Comparison of ENCODE assay signal across 9 cellular contexts in the genomic region with DNA sequence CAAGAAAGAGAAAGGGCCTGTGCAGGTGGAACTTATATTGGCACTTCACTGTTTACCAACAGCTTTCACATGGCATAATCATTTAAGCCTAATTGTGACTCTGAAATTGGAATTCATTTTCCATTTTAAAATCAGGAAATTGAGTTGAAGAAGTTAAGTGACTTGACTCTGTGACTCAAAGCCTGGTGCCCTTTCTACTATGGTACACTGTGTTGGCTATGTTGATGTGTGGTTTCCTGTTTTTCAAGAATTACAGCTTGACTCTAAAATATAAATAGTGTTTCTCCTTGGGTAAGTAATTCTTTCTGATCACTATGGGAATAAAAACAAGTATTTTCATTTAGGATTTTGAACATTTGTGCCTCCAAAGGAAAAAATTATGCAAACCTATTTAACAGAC.
A peak's percentile ranks its signal among the peaks of the same experiment; 100 is the strongest.
DNase-seq lines count a peak whose midpoint lies in the region; ATAC-seq and TF ChIP-seq lines count a peak whose summit lies in the region.
"Had no signal": no experiment of that assay in that cellular context is flagged by ENCODE, and none has a peak within 500 bp of the region (broad histone marks: within the 10 kb centered on the region; RNA-seq: fewer than 3 reads in every experiment).

No MANE protein-coding gene starts in this region.

- ATAC-seq in HG02642 (IDR thresholded peaks at IDR 0.05; ENCODE audit: poor library complexity, unreplicated experiment) = no peak
- no peak for ATAC-seq in GM19463 (IDR thresholded peaks at IDR 0.05; ENCODE audit: unreplicated experiment)
- no peak for ATAC-seq in HG02840 (IDR thresholded peaks at IDR 0.05; ENCODE audit: low FRiP score, unreplicated experiment)

- peak overlapping the region; percentile 81 for H3K27ac ChIP-seq in DOHH2 (ENCODE audit: low read depth, low read length)
- H3K27ac ChIP-seq in effector memory CD4-positive, alpha-beta T cell (ENCODE audit: insufficient read depth, low read length, poor library complexity, severe bottlenecking) = peak overlapping the region; percentile 58

- no peaks in the 10 kb centered on the region for H3K36me3 ChIP-seq in DOHH2 (ENCODE audit: control insufficient read depth, low read length)
- no peaks in the 10 kb centered on the region for H3K36me3 ChIP-seq in effector memory CD4-positive, alpha-beta T cell (ENCODE audit: control insufficient read depth, insufficient read depth, low read length)

- peaks cover 87% of the 10 kb centered on the region for H3K4me1 ChIP-seq in DOHH2 (ENCODE audit: control insufficient read depth, low read length)
- peaks cover 37% of the 10 kb centered on the region for H3K4me1 ChIP-seq in effector memory CD4-positive, alpha-beta T cell (ENCODE audit: control insufficient read depth, insufficient read depth, low read length, poor library complexity, severe bottlenecking)

- H3K79me2 ChIP-seq in DOHH2 (ENCODE audit: control insufficient read depth, low read length) = peaks cover 47% of the 10 kb centered on the region

- TF ChIP-seq CTCF in DOHH2 (IDR thresholded peaks at IDR 0.05; ENCODE audit: low read depth, low read length, poor library complexity, severe bottlenecking) (no peak), NB4 (IDR thresholded peaks at IDR 0.05; ENCODE audit: low read depth, low read length) (no peak)

- no peaks in the 10 kb centered on the region; the same call in 1 of the 2 replicates for H4K20me1 ChIP-seq in DOHH2 (ENCODE audit: control insufficient read depth, insufficient read depth, low read depth, low read length)

- no peak for TF ChIP-seq POLR2A in NB4 (IDR thresholded peaks at IDR 0.05; ENCODE audit: extremely low read depth, insufficient read length)

- H3K9me3 ChIP-seq in DOHH2 (ENCODE audit: control insufficient read depth, insufficient read depth, low read length) = no peaks in the 10 kb centered on the region
- H3K9me3 ChIP-seq in effector memory CD4-positive, alpha-beta T cell (ENCODE audit: control insufficient read depth, low read length) = no peaks in the 10 kb centered on the region

- H3K9me2 ChIP-seq in DOHH2 (replicated peaks; ENCODE audit: control insufficient read depth, low read length) = no peaks in the 10 kb centered on the region

- peak; percentile 60 for DNase-seq in NB4 (ENCODE audit: low read depth)
- no peak for DNase-seq in effector memory CD4-positive, alpha-beta T cell
- peak; percentile 37 for DNase-seq in pons (ENCODE audit: low spot score)
- DNase-seq in Ammon's horn (ENCODE audit: low spot score) = no peak
- DNase-seq: NCI-H187 treated with DMSO at 0.1 percent for 48 hours had no signal

- peak overlapping the region; percentile 67 for H3K4me3 ChIP-seq in DOHH2 (ENCODE audit: low read length)
- peak overlapping the region; percentile 14 for H3K4me3 ChIP-seq in NB4 (ENCODE audit: low read depth, low read length)
- H3K4me3 ChIP-seq in effector memory CD4-positive, alpha-beta T cell (ENCODE audit: insufficient read depth, low read depth, low read length, poor library complexity, severe bottlenecking) = peak overlapping the region; percentile 29

- peaks cover 37% of the 10 kb centered on the region for H3F3A ChIP-seq in DOHH2 (ENCODE audit: control insufficient read depth, insufficient read depth)

- H3K4me2 ChIP-seq in DOHH2 (ENCODE audit: low read length) = peak overlapping the region; percentile 81

- H3K27me3 ChIP-seq in DOHH2 (ENCODE audit: control insufficient read depth, low read length) = no peaks in the 10 kb centered on the region; the same call in 1 of the 2 replicates
- H3K27me3 ChIP-seq in effector memory CD4-positive, alpha-beta T cell (replicated peaks; ENCODE audit: control insufficient read depth, insufficient read depth, low read length, poor library complexity, severe bottlenecking) = no peaks in the 10 kb centered on the region

Comparison
In these comparisons a context has a peak if more than half of its experiments do, and no peak if none do; other contexts are left out.
1. H3K4me3 ChIP-seq: peak in every context shown above with its lines; median percentile 67 in DOHH2; 29 in effector memory CD4-positive, alpha-beta T cell; 14 in NB4.
2. DNase-seq: peak in NB4 (single experiment) and pons (single experiment); none in effector memory CD4-positive, alpha-beta T cell (0 of 3) and Ammon's horn (single experiment).